Comparison of ENCODE assay signal across 7 cellular contexts in the genomic region with DNA sequence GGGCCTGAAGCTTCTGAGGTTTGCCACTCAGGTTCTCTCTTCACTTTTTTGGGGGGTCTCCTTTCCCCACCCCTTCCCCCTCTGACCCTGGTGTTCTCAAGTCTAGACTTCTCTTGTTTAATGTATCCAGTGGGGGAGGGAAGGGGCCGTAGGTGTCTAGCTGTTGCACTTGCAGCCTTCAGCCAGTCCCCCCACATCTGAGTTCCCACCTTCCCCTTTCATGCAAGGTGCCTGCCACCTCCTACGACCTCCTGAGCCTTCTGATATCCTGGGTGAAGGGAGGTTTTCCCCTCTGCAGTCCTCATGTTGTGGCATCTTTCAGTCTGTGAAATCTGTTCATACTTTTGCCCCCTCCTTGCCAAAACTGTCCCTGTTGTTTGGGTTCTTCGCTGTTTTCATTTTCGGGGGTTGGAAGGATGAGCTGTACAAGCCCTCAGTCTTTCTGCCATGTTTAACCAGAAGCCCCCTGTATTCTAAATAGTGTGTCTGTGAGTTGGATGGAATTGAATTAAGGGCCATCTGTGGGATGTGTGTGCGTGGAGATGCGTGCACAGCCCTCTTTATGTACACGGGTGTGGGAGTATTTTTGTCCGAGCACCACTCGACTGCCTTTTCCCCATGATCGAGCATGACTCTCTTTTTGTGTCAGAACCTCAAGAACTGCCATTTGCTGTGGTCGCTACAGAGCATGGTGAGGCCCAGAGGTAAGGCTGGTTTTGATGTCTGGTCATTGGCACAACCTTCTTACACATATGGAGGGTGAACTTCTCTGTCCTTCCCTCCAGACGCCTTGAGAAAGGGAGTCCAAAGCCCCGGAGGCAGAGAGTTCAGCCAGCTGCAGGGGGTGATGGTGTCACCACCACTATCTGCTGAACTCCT. TPM values are rescaled to one million over a fixed set of nuclear protein-coding genes. Genes with fewer than 3 reads are reported as not detected.
DNase-seq lines count a peak whose midpoint lies in the region; ATAC-seq and TF ChIP-seq lines count a peak whose summit lies in the region.

No MANE protein-coding gene starts in this region.

- peak overlapping the region; percentile 87 for H3K27ac Mint-ChIP-seq in stimulated activated naive B cell treated with anti-CD40 and anti-IgM and Interleukin-4, amounts not matched to agents 10 μg/mL and 1 μg/mL and 100 μg/mL, for 72 hours

- no peaks in the 10 kb centered on the region for H3K27me3 Mint-ChIP-seq in stimulated activated naive B cell treated with anti-CD40 and anti-IgM and Interleukin-4, amounts not matched to agents 10 μg/mL and 1 μg/mL and 100 μg/mL, for 72 hours

- TF ChIP-seq POLR2A in gastroesophageal sphincter (IDR thresholded peaks at IDR 0.05): no peak

- no peak for TF ChIP-seq CTCF in GM13977 (IDR thresholded peaks at IDR 0.05; ENCODE audit: extremely low read depth, insufficient read depth, missing control alignments)
- TF ChIP-seq CTCF in gastroesophageal sphincter (IDR thresholded peaks at IDR 0.05): no peak

- H3K36me3 ChIP-seq in gastroesophageal sphincter: peaks cover 0 to 4% of the 10 kb centered on the region in 2 donors

- in situ Hi-C loops in GM13977 (cut with MboI; ENCODE audit: low pct_unique_long_range_greater_than_20kb, low sequenced_read_pairs, unreplicated experiment): no loop called here

- H3K4me1 Mint-ChIP-seq in stimulated activated naive B cell treated with anti-CD40 and anti-IgM and Interleukin-4, amounts not matched to agents 10 μg/mL and 1 μg/mL and 100 μg/mL, for 72 hours: peaks cover 58 to 86% of the 10 kb centered on the region in 2 donors

- H3K9me3 ChIP-seq in gastroesophageal sphincter: no peaks in the 10 kb centered on the region

- no peak for TF ChIP-seq EP300 in gastroesophageal sphincter (IDR thresholded peaks at IDR 0.05)

- H3K27me3 ChIP-seq in gastroesophageal sphincter: no peaks in the 10 kb centered on the region

- H3K27ac ChIP-seq in gastroesophageal sphincter: peak overlapping the region in 3 of 4 donors; percentile 58 to 77 (median 75)

- H3K4me3 Mint-ChIP-seq in stimulated activated naive B cell treated with anti-CD40 and anti-IgM and Interleukin-4, amounts not matched to agents 10 μg/mL and 1 μg/mL and 100 μg/mL, for 72 hours: peak overlapping the region; percentile 74 to 79

- 48 to 60% methylated on average over 3 to 10 of the region's 13 CpGs for WGBS in gastroesophageal sphincter (ENCODE audit: low coverage in 1 of 2), 2 donors

- H3K4me3 ChIP-seq in gastroesophageal sphincter: no peak overlapping the region

- peaks cover 35 to 61% of the 10 kb centered on the region in 2 donors for H3K36me3 Mint-ChIP-seq in stimulated activated naive B cell treated with anti-CD40 and anti-IgM and Interleukin-4, amounts not matched to agents 10 μg/mL and 1 μg/mL and 100 μg/mL, for 72 hours

- peak; percentile 59 for DNase-seq in GM13977 (ENCODE audit: low spot score)
- DNase-seq in stimulated activated naive B cell treated with anti-CD40 and anti-IgM and Interleukin-4, amounts not matched to agents 10 μg/mL and 1 μg/mL and 100 μg/mL, for 72 hours: peak; percentile 32
- no peak for DNase-seq in HUDEP-2 (lab: John Stamatoyannopoulos, UW; ENCODE audit: unreplicated experiment in 76 of 76)
- no peak for DNase-seq in cerebellar cortex (ENCODE audit: low spot score)

- H3K9me3 Mint-ChIP-seq in stimulated activated naive B cell treated with anti-CD40 and anti-IgM and Interleukin-4, amounts not matched to agents 10 μg/mL and 1 μg/mL and 100 μg/mL, for 72 hours: no peaks in the 10 kb centered on the region

- ATAC-seq in SK-N-SH treated with all-trans-retinoic acid at 6 μM for 48 hours: no peak
- no peak for ATAC-seq in gastroesophageal sphincter
- ATAC-seq in stimulated activated naive B cell treated with anti-CD40 and anti-IgM and Interleukin-4, amounts not matched to agents 10 μg/mL and 1 μg/mL and 100 μg/mL, for 72 hours (replicated peaks): peak; percentile 86 to 87
- ATAC-seq in GM19324 (IDR thresholded peaks at IDR 0.05; ENCODE audit: low FRiP score, unreplicated experiment): no peak

- H3K4me1 ChIP-seq in gastroesophageal sphincter: peaks cover 13 to 100% (median 72%) of the 10 kb centered on the region in 3 donors

TF ChIP-seq in SK-N-SH treated with all-trans-retinoic acid at 6 μM for 48 hours, 23 proteins besides CTCF, POLR2A, EP300 and RAD21:
- TF ChIP-seq TCF4 (CRISPR knock-in tag; IDR thresholded peaks at IDR 0.05; ENCODE audit: borderline replicate concordance) (peak; percentile 39; the same call in 1 of the 2 replicates), GLIS3 (CRISPR knock-in tag; IDR thresholded peaks at IDR 0.05) (no peak)

RNA-seq across cellular contexts. Expression of a gene that starts 23.6 kb away (rescaled TPM):
- total RNA-seq in gastroesophageal sphincter: 100 to 1,000 TPM; 102 to 198 (median 108) TPM

Comparison
In these comparisons a context has a peak if more than half of its experiments do, and no peak if none do; other contexts are left out.
1. DNase-seq: peak in GM13977 (single experiment) and stimulated activated naive B cell treated with anti-CD40 and anti-IgM and Interleukin-4, amounts not matched to agents 10 μg/mL and 1 μg/mL and 100 μg/mL, for 72 hours (single experiment); none in HUDEP-2 (0 of 76) and cerebellar cortex (single experiment).
2. ATAC-seq: peak in stimulated activated naive B cell treated with anti-CD40 and anti-IgM and Interleukin-4, amounts not matched to agents 10 μg/mL and 1 μg/mL and 100 μg/mL, for 72 hours (2 of 2); none in SK-N-SH treated with all-trans-retinoic acid at 6 μM for 48 hours (single experiment), gastroesophageal sphincter (single experiment) and GM19324 (single experiment).